ENCODE assay signal across 1 cellular context in the genomic region with DNA sequence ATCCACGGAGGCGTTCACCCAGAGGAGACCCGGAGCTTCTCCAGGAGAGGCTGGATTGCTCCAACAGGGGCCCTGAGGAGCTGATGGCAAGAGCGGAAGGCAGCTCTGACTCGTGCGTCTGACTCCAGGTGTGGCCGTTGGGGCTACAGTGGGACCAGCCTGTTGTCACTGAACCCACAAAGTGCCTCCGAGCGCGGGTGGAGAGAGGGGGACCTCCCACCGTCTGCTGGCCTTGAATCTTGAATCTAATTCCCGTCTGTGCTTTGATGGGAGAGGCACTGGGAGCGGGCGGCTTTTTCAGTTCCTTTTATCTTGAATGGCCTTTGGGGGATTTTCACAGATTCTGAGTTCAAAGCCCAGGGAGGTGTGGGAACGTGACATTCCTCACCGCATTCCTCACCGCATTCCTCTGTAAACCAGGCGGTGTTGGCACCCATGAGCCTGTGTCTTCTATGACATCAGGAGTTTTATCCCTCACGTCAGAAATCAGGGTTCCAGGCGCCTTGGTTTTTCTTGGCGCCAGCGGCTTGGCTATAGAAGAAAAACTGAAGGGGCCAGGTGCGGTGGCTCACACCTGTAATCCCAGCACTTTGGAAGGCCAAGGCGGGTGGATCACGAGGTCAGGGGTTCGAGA.
A peak's percentile ranks its signal among the peaks of the same experiment; 100 is the strongest.
TF ChIP-seq lines count a peak whose summit lies in the region.

No MANE protein-coding gene starts in this region.

TF ChIP-seq in HepG2, 621 proteins besides CTCF, POLR2A, EP300 and RAD21 (continued from another document):
- TF ChIP-seq, protein P1, sequence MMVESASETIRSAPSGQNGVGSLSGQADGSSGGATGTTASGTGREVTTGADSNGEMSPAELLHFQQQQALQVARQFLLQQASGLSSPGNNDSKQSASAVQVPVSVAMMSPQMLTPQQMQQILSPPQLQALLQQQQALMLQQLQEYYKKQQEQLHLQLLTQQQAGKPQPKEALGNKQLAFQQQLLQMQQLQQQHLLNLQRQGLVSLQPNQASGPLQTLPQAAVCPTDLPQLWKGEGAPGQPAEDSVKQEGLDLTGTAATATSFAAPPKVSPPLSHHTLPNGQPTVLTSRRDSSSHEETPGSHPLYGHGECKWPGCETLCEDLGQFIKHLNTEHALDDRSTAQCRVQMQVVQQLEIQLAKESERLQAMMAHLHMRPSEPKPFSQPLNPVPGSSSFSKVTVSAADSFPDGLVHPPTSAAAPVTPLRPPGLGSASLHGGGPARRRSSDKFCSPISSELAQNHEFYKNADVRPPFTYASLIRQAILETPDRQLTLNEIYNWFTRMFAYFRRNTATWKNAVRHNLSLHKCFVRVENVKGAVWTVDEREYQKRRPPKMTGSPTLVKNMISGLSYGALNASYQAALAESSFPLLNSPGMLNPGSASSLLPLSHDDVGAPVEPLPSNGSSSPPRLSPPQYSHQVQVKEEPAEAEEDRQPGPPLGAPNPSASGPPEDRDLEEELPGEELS (CRISPR knock-in tag; IDR thresholded peaks at IDR 0.05) = peak; percentile 87
- TF ChIP-seq HNRNPK (IDR thresholded peaks at IDR 0.05; ENCODE audit: low read depth, low read length, poor library complexity, severe bottlenecking) (no peak), MYNN (CRISPR knock-in tag; IDR thresholded peaks at IDR 0.05; ENCODE audit: low read depth) (no peak), ZNF235 (CRISPR knock-in tag; IDR thresholded peaks at IDR 0.05; ENCODE audit: borderline replicate concordance) (no peak), PAWR (CRISPR knock-in tag; IDR thresholded peaks at IDR 0.05; ENCODE audit: borderline replicate concordance) (no peak), SSRP1 (CRISPR knock-in tag; IDR thresholded peaks at IDR 0.05) (no peak), WIZ (CRISPR knock-in tag; IDR thresholded peaks at IDR 0.05) (no peak)
- TF ChIP-seq, protein P2, sequence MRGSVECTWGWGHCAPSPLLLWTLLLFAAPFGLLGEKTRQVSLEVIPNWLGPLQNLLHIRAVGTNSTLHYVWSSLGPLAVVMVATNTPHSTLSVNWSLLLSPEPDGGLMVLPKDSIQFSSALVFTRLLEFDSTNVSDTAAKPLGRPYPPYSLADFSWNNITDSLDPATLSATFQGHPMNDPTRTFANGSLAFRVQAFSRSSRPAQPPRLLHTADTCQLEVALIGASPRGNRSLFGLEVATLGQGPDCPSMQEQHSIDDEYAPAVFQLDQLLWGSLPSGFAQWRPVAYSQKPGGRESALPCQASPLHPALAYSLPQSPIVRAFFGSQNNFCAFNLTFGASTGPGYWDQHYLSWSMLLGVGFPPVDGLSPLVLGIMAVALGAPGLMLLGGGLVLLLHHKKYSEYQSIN (CRISPR knock-in tag; IDR thresholded peaks at IDR 0.05; ENCODE audit: borderline replicate concordance) = no peak
